Comparison of ENCODE assay signal across 2 cellular contexts in genomic region chr6:44476849-44477248, GRCh38.
TF ChIP-seq lines count a peak whose summit lies in the region.

No MANE protein-coding gene starts in this region.

TF ChIP-seq in IMR-90, 13 proteins besides CTCF, POLR2A, EP300 and RAD21:
- TF ChIP-seq RCOR1 (IDR thresholded peaks at IDR 0.05; ENCODE audit: insufficient replicate concordance, low read length) (no peak), BHLHE40 (IDR thresholded peaks at IDR 0.05; ENCODE audit: low read depth, low read length) (no peak), SMC3 (IDR thresholded peaks at IDR 0.05; ENCODE audit: low read depth, low read length) (no peak), MAZ (IDR thresholded peaks at IDR 0.05; ENCODE audit: borderline replicate concordance, low read depth, low read length) (no peak), MAFK (IDR thresholded peaks at IDR 0.05; ENCODE audit: low read depth, low read length) (no peak), CEBPB (IDR thresholded peaks at IDR 0.05; ENCODE audit: low read depth, low read length) (no peak), RFX5 (IDR thresholded peaks at IDR 0.05; ENCODE audit: low read depth, low read length) (no peak), USF2 (IDR thresholded peaks at IDR 0.05; ENCODE audit: low read depth, low read length) (no peak), FOS (IDR thresholded peaks at IDR 0.05; ENCODE audit: low read depth, low read length) (no peak), NFE2L2 (IDR thresholded peaks at IDR 0.05; ENCODE audit: low read depth, low read length) (no peak), MXI1 (IDR thresholded peaks at IDR 0.05; ENCODE audit: borderline replicate concordance, low read depth, low read length) (no peak), CHD1 (IDR thresholded peaks at IDR 0.05; ENCODE audit: low read depth, low read length) (no peak)
- TF ChIP-seq, protein P1, sequence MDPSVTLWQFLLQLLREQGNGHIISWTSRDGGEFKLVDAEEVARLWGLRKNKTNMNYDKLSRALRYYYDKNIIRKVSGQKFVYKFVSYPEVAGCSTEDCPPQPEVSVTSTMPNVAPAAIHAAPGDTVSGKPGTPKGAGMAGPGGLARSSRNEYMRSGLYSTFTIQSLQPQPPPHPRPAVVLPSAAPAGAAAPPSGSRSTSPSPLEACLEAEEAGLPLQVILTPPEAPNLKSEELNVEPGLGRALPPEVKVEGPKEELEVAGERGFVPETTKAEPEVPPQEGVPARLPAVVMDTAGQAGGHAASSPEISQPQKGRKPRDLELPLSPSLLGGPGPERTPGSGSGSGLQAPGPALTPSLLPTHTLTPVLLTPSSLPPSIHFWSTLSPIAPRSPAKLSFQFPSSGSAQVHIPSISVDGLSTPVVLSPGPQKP (IDR thresholded peaks at IDR 0.05; ENCODE audit: borderline replicate concordance, low read depth, low read length): no peak

TF ChIP-seq in H1, 55 proteins besides CTCF, POLR2A, EP300 and RAD21:
- TF ChIP-seq POU5F1 (IDR thresholded peaks at IDR 0.05; ENCODE audit: low read depth, low read length) (no peak), SIRT6 (IDR thresholded peaks at IDR 0.05; ENCODE audit: low read length) (no peak), RFX5 (IDR thresholded peaks at IDR 0.05; ENCODE audit: borderline replicate concordance, low read depth, low read length) (no peak), EZH2 (IDR thresholded peaks at IDR 0.05; ENCODE audit: low read depth, low read length, severe bottlenecking) (no peak), CTBP2 (IDR thresholded peaks at IDR 0.05; ENCODE audit: borderline replicate concordance, insufficient read depth, insufficient read length, low read length) (no peak), TEAD4 (IDR thresholded peaks at IDR 0.05; ENCODE audit: low read depth, low read length) (no peak), RNF2 (IDR thresholded peaks at IDR 0.05; ENCODE audit: borderline replicate concordance, low read depth, low read length, missing control alignments, poor library complexity, severe bottlenecking) (no peak), KDM5A (IDR thresholded peaks at IDR 0.05; ENCODE audit: low read length) (no peak), BRCA1 (IDR thresholded peaks at IDR 0.05; ENCODE audit: low read depth, low read length) (no peak), CHD7 (IDR thresholded peaks at IDR 0.05; ENCODE audit: insufficient replicate concordance, low read length) (no peak), JUN (IDR thresholded peaks at IDR 0.05; ENCODE audit: low read depth, low read length) (no peak), SAP30 (IDR thresholded peaks at IDR 0.05; ENCODE audit: insufficient read depth, insufficient replicate concordance, low read length) (no peak), HDAC6 (IDR thresholded peaks at IDR 0.05; ENCODE audit: low read depth, low read length) (no peak), NANOG (IDR thresholded peaks at IDR 0.05; ENCODE audit: insufficient read depth, low read depth, low read length, poor library complexity, severe bottlenecking) (no peak), KDM4A (IDR thresholded peaks at IDR 0.05; ENCODE audit: low read depth, low read length, severe bottlenecking) (no peak), SIX5 (IDR thresholded peaks at IDR 0.05; ENCODE audit: low read depth, low read length) (no peak)
- TF ChIP-seq, protein P2, sequence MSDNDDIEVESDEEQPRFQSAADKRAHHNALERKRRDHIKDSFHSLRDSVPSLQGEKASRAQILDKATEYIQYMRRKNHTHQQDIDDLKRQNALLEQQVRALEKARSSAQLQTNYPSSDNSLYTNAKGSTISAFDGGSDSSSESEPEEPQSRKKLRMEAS (IDR thresholded peaks at IDR 0.05): no peak
